22 cellular contexts compared by ENCODE assay signal in genomic region chr20:35461620-35462019, GRCh38. TPM values are rescaled to one million over a fixed set of nuclear protein-coding genes. Genes with fewer than 3 reads are reported as not detected.
DNase-seq lines count a peak whose midpoint lies in the region; ATAC-seq, FAIRE-seq and TF ChIP-seq lines count a peak whose summit lies in the region.
"Had no signal": no experiment of that assay in that cellular context is flagged by ENCODE, and none has a peak within 500 bp of the region (broad histone marks: within the 10 kb centered on the region; RNA-seq: fewer than 3 reads in every experiment).

No MANE protein-coding gene starts in this region.

- peak overlapping the region; percentile 54 for H3K9ac ChIP-seq in endothelial cell of umbilical vein (replicated peaks; ENCODE audit: extremely low read depth, insufficient read depth, low read length)

- POLR2A ChIA-PET in endothelial cell of umbilical vein (lab: Charles Lee) = no interaction called here

- dilution Hi-C loops in endothelial cell of umbilical vein (cut with MboI; ENCODE audit: extremely low pct_ligation_motif_present, low sequenced_read_pairs) = no loop called here

- FAIRE-seq in endothelial cell of umbilical vein (lab: Jason Lieb, UNC) = peak; percentile 96
- FAIRE-seq: H54 had no signal

- TF ChIP-seq POLR2A in endothelial cell of umbilical vein (IDR thresholded peaks at IDR 0.05; ENCODE audit: low read depth, low read length) = peak; percentile 16

- H3K27me3 ChIP-seq in endothelial cell of umbilical vein (ENCODE audit: control insufficient read depth in 2 of 2, insufficient read depth in 2 of 2, low read length in 2 of 2) = no peaks in the 10 kb centered on the region
- H3K27me3 ChIP-seq: ascending aorta, MG63, tibial artery had no signal

- no peaks in the 10 kb centered on the region for H3K9me3 ChIP-seq in endothelial cell of umbilical vein (replicated peaks; ENCODE audit: control insufficient read depth, insufficient read depth, low read length)
- H3K9me3 ChIP-seq: ascending aorta, MG63, tibial artery had no signal

- TF ChIP-seq CTCF in endothelial cell of umbilical vein (IDR thresholded peaks at IDR 0.05; ENCODE audit: extremely low read depth in 1 of 2, insufficient read depth in 1 of 2, low read depth in 1 of 2, low read length in 2 of 2) = no peak
- TF ChIP-seq CTCF in GM13976 (IDR thresholded peaks at IDR 0.05; ENCODE audit: borderline replicate concordance, control extremely low read depth, extremely low read depth, insufficient read depth, missing control alignments) = no peak

- in situ Hi-C loops in GM13976 (cut with MboI; ENCODE audit: low sequenced_read_pairs, unreplicated experiment) = no loop called here

- no peaks in the 10 kb centered on the region for H4K20me1 ChIP-seq in endothelial cell of umbilical vein (replicated peaks; ENCODE audit: control insufficient read depth, extremely low read depth, insufficient read depth, low read length)

- ATAC-seq in GM21423 (IDR thresholded peaks at IDR 0.05; ENCODE audit: unreplicated experiment) (no peak), HG03432 (IDR thresholded peaks at IDR 0.05; ENCODE audit: unreplicated experiment) (no peak)
- ATAC-seq: activated naive CD4-positive, alpha-beta T cell treated with anti-CD3 and anti-CD28 coated beads, Interleukin-2, amount 50 U/mL, for 72 hours; stimulated activated naive CD8-positive, alpha-beta T cell treated with anti-CD3 and anti-CD28 coated beads, Interleukin-15, amount 100 ng/mL, for 72 hours had no signal

- peaks cover under 1% of the 10 kb centered on the region for H3K79me2 ChIP-seq in endothelial cell of umbilical vein (ENCODE audit: control insufficient read depth, insufficient read depth, low read length)

- H3K27ac ChIP-seq in endothelial cell of umbilical vein (ENCODE audit: insufficient read depth, low read depth, low read length) = peak overlapping the region; percentile 94
- H3K27ac ChIP-seq: ascending aorta, tibial artery had no signal

- peak; percentile 54 for DNase-seq in NCI-H2196 (lab: John Stamatoyannopoulos, UW; ENCODE audit: unreplicated experiment)
- no peak for DNase-seq in NCI-H2196 treated with DMSO at 0.1 percent for 48 hours (lab: John Stamatoyannopoulos, UW; ENCODE audit: unreplicated experiment)
- peak; percentile 63 for DNase-seq in NCI-H510A treated with DMSO at 0.1 percent for 48 hours (lab: John Stamatoyannopoulos, UW)
- peak; percentile 96 for DNase-seq in endothelial cell of umbilical vein (ENCODE audit: low read depth, low spot score)
- no peak for DNase-seq in GM13976 (ENCODE audit: low spot score)
- DNase-seq in activated naive CD4-positive, alpha-beta T cell treated with Interleukin-2 at 50 U/mL for 16 hours = no peak
- DNase-seq: activated CD4-positive, alpha-beta T cell treated with anti-CD3 and anti-CD28 coated beads for 48 hours; cerebellar nuclear complex; effector memory CD4-positive, alpha-beta T cell; mammary epithelial cell; MG63; RPMI8226; stimulated activated CD4-positive, alpha-beta T cell treated with anti-CD3 and anti-CD28 coated beads, Interleukin-4, amount 100 ng/mL, for 4 hours; stimulated activated naive CD8-positive, alpha-beta T cell treated with anti-CD3 and anti-CD28 coated beads, Interleukin-15, amount 100 ng/mL, for 72 hours; tibial artery had no signal

- peak overlapping the region; percentile 31 for H3K4me2 ChIP-seq in endothelial cell of umbilical vein (ENCODE audit: insufficient read depth, low read length)

- H3K4me1 ChIP-seq in endothelial cell of umbilical vein (ENCODE audit: control insufficient read depth, extremely low read depth, insufficient read depth, low read length) = peaks cover 22% of the 10 kb centered on the region
- H3K4me1 ChIP-seq: ascending aorta, tibial artery had no signal

- no peaks in the 10 kb centered on the region for H3K9me1 ChIP-seq in endothelial cell of umbilical vein (replicated peaks; ENCODE audit: control insufficient read depth, extremely low read depth, insufficient read depth, low read length)

- H3K36me3 ChIP-seq in endothelial cell of umbilical vein (ENCODE audit: control insufficient read depth in 2 of 2, extremely low read depth in 1 of 2, insufficient read depth in 2 of 2, low read length in 2 of 2) = peaks cover 2 to 10% of the 10 kb centered on the region in 2 experiments

- intact Hi-C loops in endothelial cell of umbilical vein (cut with micrococcal nuclease) = loop anchor here (5.0 kb wide), 2 partner anchors 51 to 141 kb away; no protein-coding TSS in a partner anchor

- CTCF ChIA-PET in endothelial cell of umbilical vein (lab: Charles Lee) = interaction anchor here (0.9 to 3.1 kb wide), 5 partner anchors 13 to 157 kb away, joined by 5 to 10 read pairs (median 8); no protein-coding TSS in a partner anchor

- no TSS peak for BruUV-seq in endothelial cell of umbilical vein (replicated peaks; lab: Mats Ljungman, UMichigan)

- no peak overlapping the region for H2AFZ ChIP-seq in endothelial cell of umbilical vein (ENCODE audit: low read depth, low read length)

- H3K4me3 ChIP-seq in endothelial cell of umbilical vein (replicated peaks in 1 of 3; ENCODE audit: insufficient read depth in 1 of 3, low read depth in 1 of 3, low read length in 3 of 3) = no peak overlapping the region
- H3K4me3 ChIP-seq: ascending aorta, MG63, tibial artery had no signal

TF ChIP-seq in endothelial cell of umbilical vein, 7 proteins besides CTCF, POLR2A, EP300 and RAD21:
- no peak for TF ChIP-seq POLR2AphosphoS5 (IDR thresholded peaks at IDR 0.05; ENCODE audit: insufficient read depth, low read depth, low read length)
- TF ChIP-seq GATA2 (IDR thresholded peaks at IDR 0.05; ENCODE audit: insufficient read depth, insufficient read length, low read depth, low read length) = peak; percentile 20
- peak; percentile 69 for TF ChIP-seq FOS (IDR thresholded peaks at IDR 0.05; ENCODE audit: borderline replicate concordance, insufficient read depth, low read length)
- peak; percentile 99 for TF ChIP-seq JUN (IDR thresholded peaks at IDR 0.05; ENCODE audit: borderline replicate concordance, insufficient read depth, insufficient read length, low read depth)

RNA-seq across cellular contexts. Expression of gene CEP250, which starts 6.2 kb away (rescaled TPM):
- total RNA-seq in endothelial cell of umbilical vein = 42.0 and 58.9 TPM in 2 replicates
- polyA plus RNA-seq in endothelial cell of umbilical vein = 3.2 and 5.3 TPM in 2 replicates
- 10.9 and 11.7 TPM in 2 replicates for polyA plus RNA-seq in endothelial cell of umbilical vein (2011; cell fraction: cytosol; rRNA removed)
- 36.9 and 43.3 TPM in 2 replicates for polyA plus RNA-seq in endothelial cell of umbilical vein (2011; cell fraction: nucleus; rRNA removed)
- polyA plus RNA-seq in endothelial cell of umbilical vein (2012) = 23.7 and 31.8 TPM in 2 replicates
- polyA minus RNA-seq in endothelial cell of umbilical vein = 18.7 and 21.7 TPM in 2 replicates
- 13.5 TPM for polyA minus RNA-seq in endothelial cell of umbilical vein (2011; cell fraction: cytosol; rRNA and poly(A)+ RNA removed)
- polyA minus RNA-seq in endothelial cell of umbilical vein (2011; cell fraction: nucleus; rRNA and poly(A)+ RNA removed) = 19.2 and 19.6 TPM in 2 replicates

RNA-seq across cellular contexts. Expression of gene GDF5, which starts 23.6 kb away (rescaled TPM):
- total RNA-seq in endothelial cell of umbilical vein = 0.18 TPM in 1 of 2 replicates, not detected in the other
- 0.14 and 0.21 TPM in 2 replicates for polyA plus RNA-seq in endothelial cell of umbilical vein
- 0.10 and 0.13 TPM in 2 replicates for polyA plus RNA-seq in endothelial cell of umbilical vein (2011; cell fraction: cytosol; rRNA removed)
- polyA plus RNA-seq in endothelial cell of umbilical vein (2011; cell fraction: nucleus; rRNA removed) = 0.10 TPM in 1 of 2 replicates, not detected in the other
- polyA plus RNA-seq in endothelial cell of umbilical vein (2012) = 0.09 TPM in 1 of 2 replicates, not detected in the other
- polyA minus RNA-seq in endothelial cell of umbilical vein = 0.13 and 0.92 TPM in 2 replicates
- not detected for polyA minus RNA-seq in endothelial cell of umbilical vein (2011; cell fraction: cytosol; rRNA and poly(A)+ RNA removed)
- polyA minus RNA-seq in endothelial cell of umbilical vein (2011; cell fraction: nucleus; rRNA and poly(A)+ RNA removed) = not detected in 2 replicates
- total RNA-seq: activated T-helper 1 cell treated with anti-CD3 and anti-CD28 coated beads, Interleukin-12 subunit alpha, Interleukin-12 subunit beta, Interleukin-2, Interleukin-4 antibody, amounts not matched to agents 30 ng/mL and 10 ng/mL and 1 ng/mL, durations not matched to agents 14 hours and 24 hours and 36 hours had no signal
- polyA plus RNA-seq: IgD-negative memory B cell had no signal

RNA-seq across cellular contexts. Expression of gene UQCC1, which starts 49.8 kb away (rescaled TPM):
- 31.5 and 48.4 TPM in 2 replicates for total RNA-seq in endothelial cell of umbilical vein
- 20.0 and 21.6 TPM in 2 replicates for polyA plus RNA-seq in endothelial cell of umbilical vein
- 18.4 and 20.4 TPM in 2 replicates for polyA plus RNA-seq in endothelial cell of umbilical vein (2011; cell fraction: cytosol; rRNA removed)
- polyA plus RNA-seq in endothelial cell of umbilical vein (2011; cell fraction: nucleus; rRNA removed) = 76.3 and 86.5 TPM in 2 replicates
- 24.9 and 33.9 TPM in 2 replicates for polyA plus RNA-seq in endothelial cell of umbilical vein (2012)
- polyA minus RNA-seq in endothelial cell of umbilical vein = 42.0 and 57.5 TPM in 2 replicates
- 10.2 TPM for polyA minus RNA-seq in endothelial cell of umbilical vein (2011; cell fraction: cytosol; rRNA and poly(A)+ RNA removed)
- 45.4 and 58.9 TPM in 2 replicates for polyA minus RNA-seq in endothelial cell of umbilical vein (2011; cell fraction: nucleus; rRNA and poly(A)+ RNA removed)

Comparison
In these comparisons a context has a peak if more than half of its experiments do, and no peak if none do; other contexts are left out.
1. DNase-seq: peak in NCI-H2196 (single experiment), NCI-H510A treated with DMSO at 0.1 percent for 48 hours (single experiment) and endothelial cell of umbilical vein (single experiment); none in NCI-H2196 treated with DMSO at 0.1 percent for 48 hours (single experiment), GM13976 (single experiment) and activated naive CD4-positive, alpha-beta T cell treated with Interleukin-2 at 50 U/mL for 16 hours (single experiment).